ENCODE assay signal across 20 cellular contexts in genomic region chr14:81673930-81674329, GRCh38.
"Had no signal": no experiment of that assay in that cellular context is flagged by ENCODE, and none has a peak within 500 bp of the region (broad histone marks: within the 10 kb centered on the region; RNA-seq: fewer than 3 reads in every experiment).

No MANE protein-coding gene starts in this region.

- ATAC-seq: activated CD4-positive, CD25-positive, alpha-beta regulatory T cell treated with anti-CD3 and anti-CD28 coated beads, Interleukin-2, amount 50 U/mL, for 24 hours; activated T-cell treated with anti-CD3 and anti-CD28 coated beads, Interleukin-2, amount 50 U/mL, for 4 hours; body of pancreas; left lobe of liver; right lobe of liver; stimulated activated effector memory CD8-positive, alpha-beta T cell treated with anti-CD3 and anti-CD28 coated beads, Interleukin-12 subunit alpha, Interleukin-12 subunit beta, amount 100 ng/mL, for 72 hours had no signal

- H3K36me3 ChIP-seq: neural progenitor cell, prostate gland, right lobe of liver, stomach, vagina had no signal

- H3K27me3 ChIP-seq: body of pancreas, dorsolateral prefrontal cortex, neural progenitor cell, right lobe of liver, stomach, vagina had no signal

- H3K27ac ChIP-seq: body of pancreas, dorsolateral prefrontal cortex, neural progenitor cell, prostate gland, right lobe of liver, stomach, vagina had no signal

- DNase-seq: activated CD4-positive, alpha-beta T cell treated with anti-CD3 and anti-CD28 coated beads, Interleukin-2, amount 10 ng/mL, durations not matched to agents 7 days and 5 days; activated CD8-positive, alpha-beta memory T cell treated with anti-CD3 and anti-CD28 coated beads, Interleukin-2, amount 50 U/mL, for 4 hours; activated naive CD4-positive, alpha-beta T cell treated with anti-CD3 and anti-CD28 coated beads for 36 hours; activated T-cell treated with anti-CD3 and anti-CD28 coated beads, Interleukin-2, amount 50 U/mL, for 4 hours; body of pancreas; central memory CD4-positive, alpha-beta T cell; dorsolateral prefrontal cortex; hypothalamus; mammary epithelial cell; right lobe of liver; small intestine; stimulated activated CD4-positive, alpha-beta T cell treated with anti-CD3 and anti-CD28 coated beads, Interleukin-4, amount 100 ng/mL, for 24 hours; stomach; trophoblast cell had no signal

- H3K4me1 ChIP-seq: neural progenitor cell, prostate gland, right lobe of liver, stomach, vagina had no signal

- H3K4me3 ChIP-seq: body of pancreas, dorsolateral prefrontal cortex, neural progenitor cell, prostate gland, right lobe of liver, stomach, vagina had no signal

- H3K9me3 ChIP-seq: body of pancreas, prostate gland, right lobe of liver, vagina had no signal
